1 cellular context compared by ENCODE assay signal in genomic region chr17:76567634-76568432, GRCh38.
TF ChIP-seq lines count a peak whose summit lies in the region.

No MANE protein-coding gene starts in this region.

TF ChIP-seq in endothelial cell of umbilical vein, 7 proteins besides CTCF, POLR2A, EP300 and RAD21:
- TF ChIP-seq JUN (IDR thresholded peaks at IDR 0.05; ENCODE audit: borderline replicate concordance, insufficient read depth, insufficient read length, low read depth) (no peak), POLR2AphosphoS5 (IDR thresholded peaks at IDR 0.05; ENCODE audit: insufficient read depth, low read depth, low read length) (peak; percentile 15)
